In genomic region chr2:127437781-127438726, GRCh38 we compare ENCODE assay signal across 26 cellular contexts. TPM values are rescaled to one million over a fixed set of nuclear protein-coding genes. Genes with fewer than 3 reads are reported as not detected.
A peak's percentile ranks its signal among the peaks of the same experiment; 100 is the strongest.
DNase-seq lines count a peak whose midpoint lies in the region; ATAC-seq and TF ChIP-seq lines count a peak whose summit lies in the region.
"Had no signal": no experiment of that assay in that cellular context is flagged by ENCODE, and none has a peak within 500 bp of the region (broad histone marks: within the 10 kb centered on the region; RNA-seq: fewer than 3 reads in every experiment).

No MANE protein-coding gene starts in this region.

- DNase-seq in natural killer cell treated with Interleukin-12 subunit alpha and Interleukin-12 subunit beta and Interleukin-15 and Interleukin-18, amount 100 ng/mL, for 72 hours (ENCODE audit: low spot score), result no peak
- DNase-seq in natural killer cell, result no peak
- DNase-seq in left colon, result peak in 1 of 2 donors; percentile 52
- no peak for DNase-seq in neural crest cell (ENCODE audit: low read depth, low spot score)
- no peak for DNase-seq in DMS 273 treated with DMSO at 0.1 percent for 48 hours (lab: John Stamatoyannopoulos, UW)
- no peak for DNase-seq in foreskin fibroblast
- DNase-seq in naive thymus-derived CD4-positive, alpha-beta T cell, result no peak
- no peak for DNase-seq in foreskin keratinocyte
- DNase-seq: activated CD4-positive, alpha-beta T cell treated with anti-CD3 and anti-CD28 coated beads for 4 hours; activated naive CD4-positive, alpha-beta T cell treated with anti-CD3 and anti-CD28 coated beads for 36 hours; activated T-cell treated with anti-CD3 and anti-CD28 coated beads, Interleukin-2, amount 50 U/mL, for 48 hours; hippocampal formation; naive thymus-derived CD8-positive, alpha-beta T cell; NCI-H2171; NCI-H524 treated with DMSO at 0.1 percent for 48 hours; stimulated activated naive CD8-positive, alpha-beta T cell treated with anti-CD3 and anti-CD28 coated beads, Interleukin-15, Interleukin-2, amounts not matched to agents 100 U/mL and 50 U/mL, for 24 hours; T-helper 1 cell had no signal

- POLR2A ChIA-PET in naive thymus-derived CD4-positive, alpha-beta T cell (lab: Charles Lee), result no interaction called here

- no peaks in the 10 kb centered on the region for H3K27me3 ChIP-seq in naive thymus-derived CD4-positive, alpha-beta T cell (ENCODE audit: control insufficient read depth in 2 of 2, insufficient read depth in 2 of 2, low read length in 2 of 2)
- peaks cover 4% of the 10 kb centered on the region for H3K27me3 ChIP-seq in foreskin keratinocyte
- H3K27me3 ChIP-seq: BLaER1, SJSA1, tibial nerve had no signal

- no peaks in the 10 kb centered on the region for H3K4me1 Mint-ChIP-seq in natural killer cell treated with Interleukin-12 subunit alpha and Interleukin-12 subunit beta and Interleukin-15 and Interleukin-18, amount 100 ng/mL, for 72 hours (ENCODE audit: low read depth in 2 of 2)
- H3K4me1 Mint-ChIP-seq in natural killer cell (no peaks in the 10 kb centered on the region), neural crest cell (peaks cover 4% of the 10 kb centered on the region)
- H3K4me1 Mint-ChIP-seq in naive thymus-derived CD4-positive, alpha-beta T cell, result no peaks in the 10 kb centered on the region
- H3K4me1 Mint-ChIP-seq: central memory CD8-positive, alpha-beta T cell; naive thymus-derived CD8-positive, alpha-beta T cell had no signal

- intact Hi-C loops in natural killer cell (cut with micrococcal nuclease), result no loop called here
- intact Hi-C loops in left colon (cut with DNase I, micrococcal nuclease), result no loop called here
- intact Hi-C loops in naive thymus-derived CD4-positive, alpha-beta T cell (cut with micrococcal nuclease), result no loop called here

- no peaks in the 10 kb centered on the region for H3K36me3 Mint-ChIP-seq in natural killer cell treated with Interleukin-12 subunit alpha and Interleukin-12 subunit beta and Interleukin-15 and Interleukin-18, amount 100 ng/mL, for 72 hours
- no peaks in the 10 kb centered on the region for H3K36me3 Mint-ChIP-seq in natural killer cell
- H3K36me3 Mint-ChIP-seq in neural crest cell (ENCODE audit: low read depth), result peaks cover 3% of the 10 kb centered on the region
- peaks cover 0 to 4% (median 0%) of the 10 kb centered on the region in 5 donors for H3K36me3 Mint-ChIP-seq in naive thymus-derived CD4-positive, alpha-beta T cell

- H3K4me3 Mint-ChIP-seq in natural killer cell treated with Interleukin-12 subunit alpha and Interleukin-12 subunit beta and Interleukin-15 and Interleukin-18, amount 100 ng/mL, for 72 hours, result no peak overlapping the region
- H3K4me3 Mint-ChIP-seq in natural killer cell (no peak overlapping the region), neural crest cell (no peak overlapping the region)
- H3K4me3 Mint-ChIP-seq in naive thymus-derived CD4-positive, alpha-beta T cell, result no peak overlapping the region
- H3K4me3 Mint-ChIP-seq: activated naive CD4-positive, alpha-beta T cell treated with anti-CD3 and anti-CD28 coated beads for 36 hours; central memory CD8-positive, alpha-beta T cell had no signal

- no peaks in the 10 kb centered on the region for H3K27me3 Mint-ChIP-seq in natural killer cell treated with Interleukin-12 subunit alpha and Interleukin-12 subunit beta and Interleukin-15 and Interleukin-18, amount 100 ng/mL, for 72 hours
- H3K27me3 Mint-ChIP-seq in natural killer cell (ENCODE audit: low read depth in 2 of 2) (no peaks in the 10 kb centered on the region), neural crest cell (ENCODE audit: low read depth) (no peaks in the 10 kb centered on the region)
- H3K27me3 Mint-ChIP-seq in naive thymus-derived CD4-positive, alpha-beta T cell, result no peaks in the 10 kb centered on the region
- H3K27me3 Mint-ChIP-seq: central memory CD8-positive, alpha-beta T cell; naive thymus-derived CD8-positive, alpha-beta T cell had no signal

- peak; percentile 15 to 57 for ATAC-seq in natural killer cell treated with Interleukin-12 subunit alpha and Interleukin-12 subunit beta and Interleukin-15 and Interleukin-18, amount 100 ng/mL, for 72 hours
- ATAC-seq in natural killer cell (no peak), left colon (peak; percentile 97), foreskin keratinocyte (no peak)
- ATAC-seq in naive thymus-derived CD4-positive, alpha-beta T cell, result no peak
- ATAC-seq: naive thymus-derived CD8-positive, alpha-beta T cell; stimulated activated naive CD8-positive, alpha-beta T cell treated with anti-CD3 and anti-CD28 coated beads, Interleukin-15, Interleukin-2, amounts not matched to agents 100 U/mL and 50 U/mL, for 24 hours had no signal

- CTCF ChIA-PET in naive thymus-derived CD4-positive, alpha-beta T cell (lab: Charles Lee), result no interaction called here

- no peak overlapping the region for H3K4me3 ChIP-seq in foreskin fibroblast (ENCODE audit: low read depth in 1 of 2, low read length in 2 of 2)
- no peak overlapping the region for H3K4me3 ChIP-seq in naive thymus-derived CD4-positive, alpha-beta T cell (ENCODE audit: low read length)
- H3K4me3 ChIP-seq: BLaER1, prostate gland, SJSA1, smooth muscle cell, tibial nerve had no signal

- H3K36me3 ChIP-seq in naive thymus-derived CD4-positive, alpha-beta T cell (ENCODE audit: control insufficient read depth in 2 of 3, insufficient read depth in 3 of 3, low read length in 3 of 3), result no peaks in the 10 kb centered on the region
- H3K36me3 ChIP-seq: BLaER1, prostate gland, SJSA1, tibial nerve had no signal

- TF ChIP-seq CTCF in natural killer cell (IDR thresholded peaks at IDR 0.05) (no peak), neural crest cell (conservative IDR thresholded peaks at IDR 0.05) (no peak), foreskin fibroblast (IDR thresholded peaks at IDR 0.05; ENCODE audit: low read depth, low read length) (no peak), foreskin keratinocyte (conservative IDR thresholded peaks at IDR 0.05) (no peak)

- H3K9me3 ChIP-seq in naive thymus-derived CD4-positive, alpha-beta T cell (ENCODE audit: control insufficient read depth in 2 of 3, low read length in 3 of 3), result peaks cover 0 to 13% (median 0%) of the 10 kb centered on the region in 3 experiments
- H3K9me3 ChIP-seq: prostate gland, SJSA1 had no signal

- no peak overlapping the region for H3K27ac Mint-ChIP-seq in natural killer cell treated with Interleukin-12 subunit alpha and Interleukin-12 subunit beta and Interleukin-15 and Interleukin-18, amount 100 ng/mL, for 72 hours
- H3K27ac Mint-ChIP-seq in natural killer cell (no peak overlapping the region), neural crest cell (ENCODE audit: unreplicated experiment) (peak overlapping the region; percentile 88)
- peak overlapping the region in 1 of 9 donors; percentile 21 for H3K27ac Mint-ChIP-seq in naive thymus-derived CD4-positive, alpha-beta T cell
- H3K27ac Mint-ChIP-seq: activated naive CD4-positive, alpha-beta T cell treated with anti-CD3 and anti-CD28 coated beads for 36 hours had no signal

- no peak overlapping the region for H3K27ac ChIP-seq in naive thymus-derived CD4-positive, alpha-beta T cell (ENCODE audit: low read depth, low read length)
- H3K27ac ChIP-seq in foreskin keratinocyte, result no peak overlapping the region
- H3K27ac ChIP-seq: BLaER1, epithelial cell of prostate, KMS-11, prostate gland, SJSA1, tibial nerve had no signal

- H3K4me1 ChIP-seq in naive thymus-derived CD4-positive, alpha-beta T cell (ENCODE audit: control insufficient read depth in 2 of 2, insufficient read depth in 2 of 2, low read length in 2 of 2), result no peaks in the 10 kb centered on the region
- no peaks in the 10 kb centered on the region for H3K4me1 ChIP-seq in foreskin keratinocyte
- H3K4me1 ChIP-seq: BLaER1, prostate gland, SJSA1, tibial nerve had no signal

- peaks cover 3% of the 10 kb centered on the region for H3K9me3 Mint-ChIP-seq in natural killer cell treated with Interleukin-12 subunit alpha and Interleukin-12 subunit beta and Interleukin-15 and Interleukin-18, amount 100 ng/mL, for 72 hours
- H3K9me3 Mint-ChIP-seq in natural killer cell (peaks cover 0 to 4% of the 10 kb centered on the region in 2 donors), neural crest cell (no peaks in the 10 kb centered on the region)
- H3K9me3 Mint-ChIP-seq in naive thymus-derived CD4-positive, alpha-beta T cell, result peaks cover 0 to 31% (median 7%) of the 10 kb centered on the region in 11 donors

RNA-seq across cellular contexts. Expression of gene PROC, which starts 19.8 kb away (rescaled TPM):
- total RNA-seq in natural killer cell treated with Interleukin-12 subunit alpha and Interleukin-12 subunit beta and Interleukin-15 and Interleukin-18, amount 100 ng/mL, for 72 hours, result not detected
- total RNA-seq in natural killer cell (not detected), left colon (1 to 10 TPM; 2.9 to 3.6 TPM), neural crest cell (not detected in 2 replicates), foreskin keratinocyte (0.32 and 0.82 TPM in 2 replicates)
- total RNA-seq in naive thymus-derived CD4-positive, alpha-beta T cell, result under 1 TPM in 1 of 5 experiments, not detected in 4; 0.64 TPM
- not detected for polyA plus RNA-seq in naive thymus-derived CD4-positive, alpha-beta T cell
- 0.18 and 0.74 TPM in 2 replicates for polyA plus RNA-seq in foreskin keratinocyte
- total RNA-seq: activated naive CD4-positive, alpha-beta T cell treated with anti-CD3 and anti-CD28 coated beads for 36 hours; fibroblast of villous mesenchyme; naive thymus-derived CD8-positive, alpha-beta T cell; prostate gland; tibial nerve had no signal
- polyA plus RNA-seq: naive thymus-derived CD8-positive, alpha-beta T cell had no signal

RNA-seq across cellular contexts. Expression of gene MAP3K2, which starts 50.3 kb away (rescaled TPM):
- total RNA-seq in natural killer cell treated with Interleukin-12 subunit alpha and Interleukin-12 subunit beta and Interleukin-15 and Interleukin-18, amount 100 ng/mL, for 72 hours, result 10 to 100 TPM; 59.0 to 64.6 TPM
- 100 to 1,000 TPM in 2 of 3 donors, 10 to 100 TPM in 1; 99.4 to 109 (median 106) TPM for total RNA-seq in natural killer cell
- total RNA-seq in left colon, result 10 to 100 TPM; 73.1 to 81.7 TPM
- 31.5 and 35.1 TPM in 2 replicates for total RNA-seq in neural crest cell
- 100 to 1,000 TPM in 1 of 5 experiments, 10 to 100 TPM in 4; 60.5 to 111 (median 84.5) TPM for total RNA-seq in naive thymus-derived CD4-positive, alpha-beta T cell
- 10 to 100 TPM; 41.3 to 56.5 TPM for polyA plus RNA-seq in naive thymus-derived CD4-positive, alpha-beta T cell
- 27.4 and 30.4 TPM in 2 replicates for total RNA-seq in foreskin keratinocyte
- polyA plus RNA-seq in foreskin keratinocyte, result 2.0 and 2.3 TPM in 2 replicates

Comparison
In these comparisons a context has a peak if more than half of its experiments do, and no peak if none do; other contexts are left out.
1. ATAC-seq: peak in natural killer cell treated with Interleukin-12 subunit alpha and Interleukin-12 subunit beta and Interleukin-15 and Interleukin-18, amount 100 ng/mL, for 72 hours (2 of 2) and left colon (single experiment); none in natural killer cell (0 of 3), naive thymus-derived CD4-positive, alpha-beta T cell (single experiment) and foreskin keratinocyte (single experiment).